ENCODE assay signal across 1 cellular context in the genomic region with DNA sequence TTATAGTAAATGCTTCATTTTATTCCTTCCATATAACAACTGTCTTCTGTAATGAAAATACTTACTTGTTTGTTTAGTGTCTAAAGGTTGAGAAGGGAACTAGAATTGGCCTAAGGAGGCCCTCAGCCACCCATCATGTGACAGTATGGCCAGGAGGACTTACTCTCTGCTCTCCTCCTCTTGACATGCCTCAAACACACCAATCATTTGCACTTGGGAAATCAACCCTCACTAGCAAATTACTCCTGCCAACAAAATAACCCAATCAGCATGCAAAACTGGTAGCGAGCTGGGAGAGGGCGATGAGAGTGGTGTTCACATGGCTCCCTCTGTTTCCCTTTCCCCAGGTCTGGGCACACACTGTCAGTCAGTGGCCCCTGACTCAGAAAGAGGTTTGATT.
TF ChIP-seq lines count a peak whose summit lies in the region.

No MANE protein-coding gene starts in this region.

TF ChIP-seq in GM23338, 12 proteins besides CTCF, POLR2A, EP300 and RAD21 (continued from another document):
- no peak for TF ChIP-seq ETS1 (IDR thresholded peaks at IDR 0.05)
- no peak for TF ChIP-seq EZH2 (IDR thresholded peaks at IDR 0.05; ENCODE audit: low read depth, unreplicated experiment)
- TF ChIP-seq STAT1 (IDR thresholded peaks at IDR 0.05; ENCODE audit: unreplicated experiment), result no peak
- no peak for TF ChIP-seq EZH2phosphoT487 (IDR thresholded peaks at IDR 0.05; ENCODE audit: unreplicated experiment)
- TF ChIP-seq ZNF331 (CRISPR knock-in tag; IDR thresholded peaks at IDR 0.05; ENCODE audit: low read depth), result no peak
TF ChIP-seq in GM23338: peak in this region for 0.
